Comparison of ENCODE assay signal across 1 cellular context in genomic region chr11:65892137-65892540, GRCh38.
TF ChIP-seq lines count a peak whose summit lies in the region.

No MANE protein-coding gene starts in this region.

TF ChIP-seq in GM12878, 131 proteins besides CTCF, POLR2A, EP300 and RAD21:
- TF ChIP-seq NBN (IDR thresholded peaks at IDR 0.05) (0 out of 2 replicates have a peak, but pooled peaks have one; percentile 3), CREM (IDR thresholded peaks at IDR 0.05; ENCODE audit: low read depth) (0 out of 2 replicates have a peak, but pooled peaks have one; percentile 5), BHLHE40 (IDR thresholded peaks at IDR 0.05; ENCODE audit: borderline replicate concordance in 1 of 2, low read depth in 2 of 2, low read length in 1 of 2) (0 out of 4 replicates have a peak, but pooled peaks of 1 of the 2 experiments have one; percentile 2)
TF ChIP-seq in GM12878: peak in this region for 3; not testable (repeated sequence) for 128.
